22 cellular contexts compared by ENCODE assay signal in the genomic region with DNA sequence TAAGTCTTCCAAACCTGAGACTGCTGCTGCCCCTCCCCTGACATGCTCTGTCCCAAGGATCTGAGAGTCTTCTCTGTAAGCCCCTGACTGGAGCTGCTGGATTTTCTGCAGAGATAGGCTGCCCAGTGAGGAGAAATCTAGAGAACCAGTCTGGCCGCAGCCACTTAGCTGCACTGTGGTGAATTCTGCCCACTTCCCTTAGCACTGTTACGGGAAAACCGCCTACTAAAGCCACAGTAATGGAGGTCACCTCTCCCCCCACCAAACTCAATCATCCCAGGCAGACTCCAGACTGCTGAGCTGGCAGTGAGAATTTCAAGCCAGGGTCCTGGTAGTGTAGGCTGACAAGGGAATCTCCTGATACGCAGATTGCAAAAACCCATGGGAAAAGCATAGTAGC.
DNase-seq lines count a peak whose midpoint lies in the region; ATAC-seq lines count a peak whose summit lies in the region.
"Had no signal": no experiment of that assay in that cellular context is flagged by ENCODE, and none has a peak within 500 bp of the region (broad histone marks: within the 10 kb centered on the region; RNA-seq: fewer than 3 reads in every experiment).

No MANE protein-coding gene starts in this region.

- H2BK5ac ChIP-seq in mesenchymal stem cell (ENCODE audit: low read depth, low read length, poor library complexity, severe bottlenecking) = no peak overlapping the region

- H3K9me3 Mint-ChIP-seq in stimulated activated memory B cell treated with anti-CD40 and anti-IgM and Interleukin-4, amounts not matched to agents 10 μg/mL and 1 μg/mL and 100 μg/mL, for 72 hours = no peaks in the 10 kb centered on the region
- H3K9me3 Mint-ChIP-seq: activated CD4-positive, alpha-beta T cell treated with anti-CD3 and anti-CD28 coated beads, Interleukin-2, amount 10 ng/mL, durations not matched to agents 7 days and 5 days; activated naive CD8-positive, alpha-beta T cell treated with anti-CD3 and anti-CD28 coated beads, Interleukin-2, amount 10 ng/mL, durations not matched to agents 7 days and 5 days; activated T-cell treated with anti-CD3 and anti-CD28 coated beads, Interleukin-2, amount 50 U/mL, for 4 hours; dendritic cell treated with granulocyte-macrophage colony-stimulating factor and Interleukin-4, amounts not matched to agents 40 ng/mL and 50 ng/mL, for 4 days had no signal

- H3K27ac ChIP-seq in mesenchymal stem cell (ENCODE audit: low read length, poor library complexity, severe bottlenecking) = no peak overlapping the region
- H3K27ac ChIP-seq: 22Rv1, brain microvascular endothelial cell, foreskin keratinocyte, KMS-11, left lung, right atrium auricular region had no signal

- H2AK5ac ChIP-seq in mesenchymal stem cell (ENCODE audit: low read length, severe bottlenecking) = no peak overlapping the region

- no peak overlapping the region for H2AFZ ChIP-seq in mesenchymal stem cell (ENCODE audit: low read depth, low read length)

- no peak overlapping the region for H3K18ac ChIP-seq in mesenchymal stem cell (ENCODE audit: low read depth in 1 of 2, low read length in 2 of 2)

- no peak overlapping the region for H3K4me2 ChIP-seq in mesenchymal stem cell (ENCODE audit: low read length, poor library complexity, severe bottlenecking)
- H3K4me2 ChIP-seq: KMS-11 had no signal

- H2BK12ac ChIP-seq in mesenchymal stem cell (ENCODE audit: low read length in 2 of 2) = no peak overlapping the region

- H3K23ac ChIP-seq in mesenchymal stem cell (ENCODE audit: low read length in 2 of 2) = no peak overlapping the region

- H3K27ac Mint-ChIP-seq in stimulated activated memory B cell treated with anti-CD40 and anti-IgM and Interleukin-4, amounts not matched to agents 10 μg/mL and 1 μg/mL and 100 μg/mL, for 72 hours = no peak overlapping the region
- H3K27ac Mint-ChIP-seq: activated CD4-positive, alpha-beta T cell treated with anti-CD3 and anti-CD28 coated beads, Interleukin-2, amount 10 ng/mL, durations not matched to agents 7 days and 5 days; activated naive CD8-positive, alpha-beta T cell treated with anti-CD3 and anti-CD28 coated beads, Interleukin-2, amount 10 ng/mL, durations not matched to agents 7 days and 5 days; dendritic cell treated with granulocyte-macrophage colony-stimulating factor and Interleukin-4, amounts not matched to agents 40 ng/mL and 50 ng/mL, for 4 days had no signal

- no peak overlapping the region for H2BK15ac ChIP-seq in mesenchymal stem cell (ENCODE audit: low read depth, poor library complexity, severe bottlenecking)

- H3K79me1 ChIP-seq in mesenchymal stem cell (replicated peaks; ENCODE audit: low read length, poor library complexity, severe bottlenecking) = no peaks in the 10 kb centered on the region

- no peaks in the 10 kb centered on the region for H3K9me3 ChIP-seq in mesenchymal stem cell (ENCODE audit: control insufficient read depth, low read length)
- H3K9me3 ChIP-seq: left lung, right atrium auricular region had no signal

- no peak overlapping the region for H3K9ac ChIP-seq in mesenchymal stem cell (ENCODE audit: low read length)
- H3K9ac ChIP-seq: KMS-11 had no signal

- no peaks in the 10 kb centered on the region for H3K4me1 ChIP-seq in mesenchymal stem cell (ENCODE audit: control insufficient read depth, insufficient read depth, low read depth, low read length)
- H3K4me1 ChIP-seq: foreskin keratinocyte, left lung, right atrium auricular region had no signal

- peak; percentile 22 for DNase-seq in NK-92 treated with Interleukin-12 subunit alpha and Interleukin-12 subunit beta, amount 100 ng/mL, for 24 hours (lab: John Stamatoyannopoulos, UW)
- DNase-seq in NK-92 (lab: John Stamatoyannopoulos, UW; ENCODE audit: unreplicated experiment) (no peak), mesenchymal stem cell (no peak), HT-29 (ENCODE audit: low spot score) (no peak)
- DNase-seq: activated CD4-positive, alpha-beta T cell treated with anti-CD3 and anti-CD28 coated beads, Interleukin-2, amount 10 ng/mL, durations not matched to agents 7 days and 5 days; activated naive CD8-positive, alpha-beta T cell treated with anti-CD3 and anti-CD28 coated beads, Interleukin-2, amount 10 ng/mL, durations not matched to agents 7 days and 5 days; activated T-cell treated with anti-CD3 and anti-CD28 coated beads, Interleukin-2, amount 50 U/mL, for 4 hours; brain microvascular endothelial cell; foreskin keratinocyte; left lung; NCI-H1092 treated with DMSO at 0.1 percent for 48 hours; NCI-H748 treated with DMSO at 0.1 percent for 48 hours; occipital lobe had no signal

- no peak overlapping the region for H4K91ac ChIP-seq in mesenchymal stem cell (ENCODE audit: low read length)

- no peak overlapping the region for H3K4me3 ChIP-seq in mesenchymal stem cell (ENCODE audit: insufficient read depth in 1 of 2, low read depth in 1 of 2, low read length in 2 of 2)
- H3K4me3 ChIP-seq: left lung, right atrium auricular region had no signal

- no peaks in the 10 kb centered on the region for H3K27me3 ChIP-seq in mesenchymal stem cell (ENCODE audit: control insufficient read depth in 1 of 2, insufficient read depth in 1 of 2, low read length in 2 of 2)
- H3K27me3 ChIP-seq: brain microvascular endothelial cell, foreskin keratinocyte, left lung, right atrium auricular region had no signal

- H3K4ac ChIP-seq in mesenchymal stem cell (ENCODE audit: low read depth in 1 of 2, low read length in 2 of 2) = no peak overlapping the region

- H2BK120ac ChIP-seq in mesenchymal stem cell (ENCODE audit: low read depth, low read length) = no peak overlapping the region

- H4K8ac ChIP-seq in mesenchymal stem cell (ENCODE audit: low read length) = no peak overlapping the region

- 68% methylated on average over 2 of the region's 4 CpGs for WGBS in mesenchymal stem cell

- no peaks in the 10 kb centered on the region for H3K36me3 ChIP-seq in mesenchymal stem cell (ENCODE audit: control insufficient read depth in 1 of 2, insufficient read depth in 2 of 2, low read depth in 1 of 2, low read length in 2 of 2)
- H3K36me3 ChIP-seq: brain microvascular endothelial cell, left lung, right atrium auricular region had no signal

- no peak overlapping the region for H3K14ac ChIP-seq in mesenchymal stem cell (ENCODE audit: low read length in 2 of 2)

- no peak overlapping the region for H3K4me3 Mint-ChIP-seq in stimulated activated memory B cell treated with anti-CD40 and anti-IgM and Interleukin-4, amounts not matched to agents 10 μg/mL and 1 μg/mL and 100 μg/mL, for 72 hours
- H3K4me3 Mint-ChIP-seq: activated CD4-positive, alpha-beta T cell treated with anti-CD3 and anti-CD28 coated beads, Interleukin-2, amount 10 ng/mL, durations not matched to agents 7 days and 5 days; activated naive CD8-positive, alpha-beta T cell treated with anti-CD3 and anti-CD28 coated beads, Interleukin-2, amount 10 ng/mL, durations not matched to agents 7 days and 5 days; activated T-cell treated with anti-CD3 and anti-CD28 coated beads, Interleukin-2, amount 50 U/mL, for 4 hours; dendritic cell treated with granulocyte-macrophage colony-stimulating factor and Interleukin-4, amounts not matched to agents 40 ng/mL and 50 ng/mL, for 4 days had no signal

- H3K27me3 Mint-ChIP-seq in stimulated activated memory B cell treated with anti-CD40 and anti-IgM and Interleukin-4, amounts not matched to agents 10 μg/mL and 1 μg/mL and 100 μg/mL, for 72 hours = peaks cover 23% of the 10 kb centered on the region
- H3K27me3 Mint-ChIP-seq: activated CD4-positive, alpha-beta T cell treated with anti-CD3 and anti-CD28 coated beads, Interleukin-2, amount 10 ng/mL, durations not matched to agents 7 days and 5 days; dendritic cell treated with granulocyte-macrophage colony-stimulating factor and Interleukin-4, amounts not matched to agents 40 ng/mL and 50 ng/mL, for 4 days had no signal

- no peaks in the 10 kb centered on the region for H3K36me3 Mint-ChIP-seq in stimulated activated memory B cell treated with anti-CD40 and anti-IgM and Interleukin-4, amounts not matched to agents 10 μg/mL and 1 μg/mL and 100 μg/mL, for 72 hours

- peaks cover 7% of the 10 kb centered on the region for H3K4me1 Mint-ChIP-seq in stimulated activated memory B cell treated with anti-CD40 and anti-IgM and Interleukin-4, amounts not matched to agents 10 μg/mL and 1 μg/mL and 100 μg/mL, for 72 hours
- H3K4me1 Mint-ChIP-seq: activated CD4-positive, alpha-beta T cell treated with anti-CD3 and anti-CD28 coated beads, Interleukin-2, amount 10 ng/mL, durations not matched to agents 7 days and 5 days had no signal

- ATAC-seq in HG02938 (IDR thresholded peaks at IDR 0.05; ENCODE audit: unreplicated experiment) (peak; percentile 88), HG03521 (IDR thresholded peaks at IDR 0.05; ENCODE audit: unreplicated experiment) (peak; percentile 65), HG02852 (IDR thresholded peaks at IDR 0.05; ENCODE audit: unreplicated experiment) (no peak)
- peak; percentile 73 for ATAC-seq in stimulated activated memory B cell treated with anti-CD40 and anti-IgM and Interleukin-4, amounts not matched to agents 10 μg/mL and 1 μg/mL and 100 μg/mL, for 72 hours
- ATAC-seq: activated T-cell treated with anti-CD3 and anti-CD28 coated beads, Interleukin-2, amount 50 U/mL, for 4 hours; foreskin keratinocyte; left lung; Panc1 had no signal
